ENCODE assay signal across 18 cellular contexts in genomic region chrX:134546187-134546586, GRCh38.
DNase-seq lines count a peak whose midpoint lies in the region; FAIRE-seq and TF ChIP-seq lines count a peak whose summit lies in the region.
"Had no signal": no experiment of that assay in that cellular context is flagged by ENCODE, and none has a peak within 500 bp of the region (broad histone marks: within the 10 kb centered on the region; RNA-seq: fewer than 3 reads in every experiment).

No MANE protein-coding gene starts in this region.

- H3K9me3 Mint-ChIP-seq in type B pancreatic cell: no peaks in the 10 kb centered on the region

- in situ Hi-C loops in G401 (cut with HindIII; ENCODE audit: low sequenced_read_pairs): no loop called here

- H2BK120ac ChIP-seq in H1 (replicated peaks; ENCODE audit: low read depth, low read length): no peak overlapping the region
- no peak overlapping the region for H2BK120ac ChIP-seq in mesenchymal stem cell (ENCODE audit: low read depth, low read length)

- no peak overlapping the region for H3K27ac ChIP-seq in HUES48 (ENCODE audit: low read depth, low read length)
- no peak overlapping the region for H3K27ac ChIP-seq in H1 (ENCODE audit: low read depth, low read length)
- no peak overlapping the region for H3K27ac ChIP-seq in mesenchymal stem cell (ENCODE audit: low read length, poor library complexity, severe bottlenecking)
- H3K27ac ChIP-seq: BLaER1 treated with 17β-estradiol and CSF1 and Interleukin-3, amounts not matched to agents 10 nM and 100 nM had no signal

- H4K91ac ChIP-seq in H1 (replicated peaks; ENCODE audit: insufficient read length, low read length) (no peak overlapping the region), mesenchymal stem cell (ENCODE audit: low read length) (peak overlapping the region; percentile 68)

- H3K56ac ChIP-seq in H1 (replicated peaks; ENCODE audit: insufficient read length, low read depth, low read length): no peak overlapping the region

- H3K4ac ChIP-seq in H1 (replicated peaks; ENCODE audit: insufficient read length, low read depth, low read length) (no peak overlapping the region), mesenchymal stem cell (ENCODE audit: low read depth in 1 of 2, low read length in 2 of 2) (peak overlapping the region in 1 of 2 experiments; percentile 24)

- no peak for TF ChIP-seq RAD21 in H1 (IDR thresholded peaks at IDR 0.05 in 1 of 2, conservative IDR thresholded peaks at IDR 0.05 in 1 of 2; ENCODE audit: low read depth in 2 of 2, low read length in 2 of 2)

- H3K4me3 ChIP-seq in HUES48 (ENCODE audit: low read depth, low read length) (peak overlapping the region; percentile 19; the same call in 1 of the 2 replicates), H1 (ENCODE audit: extremely low read depth in 1 of 4, insufficient read depth in 2 of 4, low read depth in 3 of 4, low read length in 4 of 4) (peak overlapping the region; percentile 17 to 70 (median 20); a peak in 5 of 8 replicates), mesenchymal stem cell (ENCODE audit: insufficient read depth in 1 of 2, low read depth in 1 of 2, low read length in 2 of 2) (peak overlapping the region in 1 of 2 experiments; percentile 79)
- H3K4me3 ChIP-seq: BLaER1 treated with 17β-estradiol and CSF1 and Interleukin-3, amounts not matched to agents 10 nM and 100 nM had no signal

- TF ChIP-seq CTCF in H1 (IDR thresholded peaks at IDR 0.05; ENCODE audit: control extremely low read depth in 1 of 3, insufficient read depth in 1 of 3, low read depth in 1 of 3, low read length in 3 of 3) (no peak), type B pancreatic cell (conservative IDR thresholded peaks at IDR 0.05) (no peak)

- H2BK12ac ChIP-seq in H1 (ENCODE audit: low read depth, low read length): no peak overlapping the region
- peak overlapping the region in 1 of 2 experiments; percentile 31 for H2BK12ac ChIP-seq in mesenchymal stem cell (ENCODE audit: low read length in 2 of 2)

- no peak overlapping the region for H2AFZ ChIP-seq in H1 (ENCODE audit: low read length)
- H2AFZ ChIP-seq in mesenchymal stem cell (ENCODE audit: low read depth, low read length): no peak overlapping the region

- H3K9ac ChIP-seq in HUES48 (ENCODE audit: low read depth, low read length) (no peak overlapping the region), H1 (replicated peaks in 1 of 4; ENCODE audit: extremely low read depth in 1 of 4, low read depth in 3 of 4, low read length in 3 of 4) (peak overlapping the region in 1 of 4 experiments; percentile 40; a peak in 1 of 7 replicates), mesenchymal stem cell (ENCODE audit: low read length) (no peak overlapping the region)
- H3K9ac ChIP-seq: BLaER1 treated with 17β-estradiol and CSF1 and Interleukin-3, amounts not matched to agents 10 nM and 100 nM had no signal

- H3K36me3 ChIP-seq in HUES48 (ENCODE audit: control insufficient read depth, insufficient read depth, low read length): no peaks in the 10 kb centered on the region
- no peaks in the 10 kb centered on the region for H3K36me3 ChIP-seq in H1 (ENCODE audit: control insufficient read depth in 2 of 4, insufficient read depth in 4 of 4, low read length in 3 of 4)
- H3K36me3 ChIP-seq in mesenchymal stem cell (ENCODE audit: control insufficient read depth in 1 of 2, insufficient read depth in 2 of 2, low read depth in 1 of 2, low read length in 2 of 2): peaks cover 6 to 21% of the 10 kb centered on the region in 2 experiments

- no peaks in the 10 kb centered on the region for H3K36me3 Mint-ChIP-seq in type B pancreatic cell

- TF ChIP-seq EP300 in H1 (IDR thresholded peaks at IDR 0.05; ENCODE audit: borderline replicate concordance in 1 of 2, low read depth in 2 of 2, low read length in 2 of 2): no peak

- no peaks in the 10 kb centered on the region for H3K79me2 ChIP-seq in H1 (ENCODE audit: control insufficient read depth in 1 of 2, insufficient read depth in 2 of 2, low read length in 2 of 2)

- H4K20me1 ChIP-seq in H1 (replicated peaks in 1 of 2; ENCODE audit: control insufficient read depth in 1 of 2, insufficient read depth in 2 of 2, low read length in 2 of 2): no peaks in the 10 kb centered on the region

- 4% methylated on average over 16 of the region's 35 CpGs; no CpG with 5 or more reads in 1 of the 2 experiments for WGBS in H1 (ENCODE audit: extremely low coverage in 1 of 2, insufficient coverage in 1 of 2, insufficient read length in 1 of 2, insufficient replicate concordance in 2 of 2, low coverage in 1 of 2, low lambda C conversion rate in 2 of 2, missing lambda C conversion rate in 1 of 2), 2 experiments
- 71% methylated on average over 35 of the region's 35 CpGs for WGBS in mesenchymal stem cell

- H3K23me2 ChIP-seq in H1 (ENCODE audit: low read depth, low read length): peaks cover 15% of the 10 kb centered on the region; the same call in 1 of the 2 replicates

- H3K4me1 ChIP-seq in HUES48 (ENCODE audit: control insufficient read depth, insufficient read depth, low read length) (peaks cover 70% of the 10 kb centered on the region), H1 (replicated peaks in 1 of 4; ENCODE audit: control insufficient read depth in 3 of 4, insufficient read depth in 4 of 4, low read length in 3 of 4) (peaks cover 2 to 23% (median 13%) of the 10 kb centered on the region in 4 experiments; a peak in 6 of 7 replicates), mesenchymal stem cell (ENCODE audit: control insufficient read depth, insufficient read depth, low read depth, low read length) (peaks cover 14% of the 10 kb centered on the region)

- H3K23ac ChIP-seq in H1 (ENCODE audit: insufficient read length) (no peak overlapping the region), mesenchymal stem cell (ENCODE audit: low read length in 2 of 2) (no peak overlapping the region)

- no peak overlapping the region for H2BK20ac ChIP-seq in H1 (ENCODE audit: low read length)

- no peak for FAIRE-seq in H1 (lab: Jason Lieb, UNC)

- H3K4me1 Mint-ChIP-seq in type B pancreatic cell (ENCODE audit: unreplicated experiment): peaks cover 19% of the 10 kb centered on the region

- H3K79me1 ChIP-seq in H1 (ENCODE audit: low read depth, low read length) (no peaks in the 10 kb centered on the region), mesenchymal stem cell (replicated peaks; ENCODE audit: low read length, poor library complexity, severe bottlenecking) (peaks cover 7% of the 10 kb centered on the region)

- H3K4me2 ChIP-seq in H1 (ENCODE audit: insufficient read depth in 1 of 2, low read depth in 2 of 2, low read length in 2 of 2): peak overlapping the region; percentile 71 to 87
- H3K4me2 ChIP-seq in mesenchymal stem cell (ENCODE audit: low read length, poor library complexity, severe bottlenecking): no peak overlapping the region

- H2BK5ac ChIP-seq in H1 (ENCODE audit: low read depth, low read length) (no peak overlapping the region), mesenchymal stem cell (ENCODE audit: low read depth, low read length, poor library complexity, severe bottlenecking) (no peak overlapping the region)

- H3K27me3 Mint-ChIP-seq in type B pancreatic cell: peaks cover 6% of the 10 kb centered on the region

- H4K5ac ChIP-seq in H1 (ENCODE audit: insufficient read length, low read depth, low read length): no peak overlapping the region

- CTCF ChIA-PET in H1 (lab: Charles Lee; ENCODE audit: partially characterized antibody): interaction anchor here (0.7 to 2.3 kb wide), 2 partner anchors 25 to 218 kb away, joined by 5 to 10 read pairs; no protein-coding TSS in a partner anchor

- H2BK15ac ChIP-seq in H1 (ENCODE audit: low read length): no peak overlapping the region
- no peak overlapping the region for H2BK15ac ChIP-seq in mesenchymal stem cell (ENCODE audit: low read depth, poor library complexity, severe bottlenecking)

- POLR2A ChIA-PET in H1 (lab: Charles Lee; ENCODE audit: partially characterized antibody): no interaction called here

- H3K14ac ChIP-seq in H1 (ENCODE audit: insufficient read length) (no peak overlapping the region), mesenchymal stem cell (ENCODE audit: low read length in 2 of 2) (peak overlapping the region in 1 of 2 experiments; percentile 68)

- DNase-seq in H1 (ENCODE audit: low read depth in 1 of 2, low spot score in 2 of 2) (no peak), mesenchymal stem cell (no peak), type B pancreatic cell (ENCODE audit: extremely low spot score, unreplicated experiment) (no peak), NCI-H2227 treated with DMSO at 0.1 percent for 48 hours (lab: John Stamatoyannopoulos, UW) (no peak), G401 (ENCODE audit: low spot score) (no peak)
- no peak for DNase-seq in stimulated activated CD8-positive, alpha-beta memory T cell treated with anti-CD3 and anti-CD28 coated beads, Interleukin-4, amount 100 ng/mL, for 48 hours
- DNase-seq: activated CD4-positive, alpha-beta T cell treated with anti-CD3 and anti-CD28 coated beads for 48 hours; aorta; GOT3; kidney glomerular epithelial cell; NCI-H1092; NCI-H524; nucleus accumbens; stimulated activated CD4-positive, alpha-beta T cell treated with anti-CD3 and anti-CD28 coated beads, Interleukin-2, amount 100 ng/mL, for 48 hours; substantia nigra; T1000 had no signal

- H4K8ac ChIP-seq in H1 (ENCODE audit: extremely low read depth, insufficient read depth, low read length) (no peak overlapping the region; the same call in 1 of the 2 replicates), mesenchymal stem cell (ENCODE audit: low read length) (peak overlapping the region; percentile 77)

- H2AK5ac ChIP-seq in H1 (ENCODE audit: low read depth, low read length) (no peak overlapping the region), mesenchymal stem cell (ENCODE audit: low read length, severe bottlenecking) (no peak overlapping the region)

- no peak overlapping the region for H3K27ac Mint-ChIP-seq in type B pancreatic cell

- H3K27me3 ChIP-seq in HUES48 (ENCODE audit: control insufficient read depth, insufficient read depth, low read length): peaks cover 63% of the 10 kb centered on the region
- peaks cover 20 to 48% (median 39%) of the 10 kb centered on the region in 4 experiments; a peak in 6 of 7 replicates for H3K27me3 ChIP-seq in H1 (replicated peaks in 1 of 4; ENCODE audit: control insufficient read depth in 3 of 4, extremely low read depth in 1 of 4, insufficient read depth in 3 of 4, low read length in 3 of 4)
- H3K27me3 ChIP-seq in mesenchymal stem cell (ENCODE audit: control insufficient read depth in 1 of 2, insufficient read depth in 1 of 2, low read length in 2 of 2): peaks cover 0 to 9% of the 10 kb centered on the region in 2 experiments

- no peak for TF ChIP-seq POLR2A in H1 (IDR thresholded peaks at IDR 0.05; ENCODE audit: control extremely low read depth in 1 of 2, low read depth in 2 of 2, low read length in 2 of 2)

- peak overlapping the region; percentile 48 for H3K18ac ChIP-seq in H1 (ENCODE audit: extremely low read depth, low read length)
- peak overlapping the region; percentile 43 to 54 for H3K18ac ChIP-seq in mesenchymal stem cell (ENCODE audit: low read depth in 1 of 2, low read length in 2 of 2)

- peak overlapping the region; percentile 58 for H3K4me3 Mint-ChIP-seq in type B pancreatic cell

- H3K9me3 ChIP-seq in HUES48 (ENCODE audit: control insufficient read depth, insufficient read depth, low read length) (no peaks in the 10 kb centered on the region), H1 (ENCODE audit: insufficient read depth in 2 of 2, low read depth in 1 of 2, low read length in 1 of 2) (no peaks in the 10 kb centered on the region), mesenchymal stem cell (ENCODE audit: control insufficient read depth, low read length) (no peaks in the 10 kb centered on the region)
